ENCODE assay signal across 8 cellular contexts in genomic region chr7:117385340-117386124, GRCh38. TPM values are rescaled to one million over a fixed set of nuclear protein-coding genes. Genes with fewer than 3 reads are reported as not detected.
DNase-seq lines count a peak whose midpoint lies in the region; ATAC-seq, FAIRE-seq and TF ChIP-seq lines count a peak whose summit lies in the region.

No MANE protein-coding gene starts in this region.

- peak; percentile 88 for FAIRE-seq in GM12878 (lab: Jason Lieb, UNC)

- TF ChIP-seq CTCF in GM12878 (IDR thresholded peaks at IDR 0.05 in 2 of 3, conservative IDR thresholded peaks at IDR 0.05 in 1 of 3; ENCODE audit: control insufficient read depth in 2 of 3, extremely low read depth in 1 of 3, insufficient read depth in 1 of 3, low read depth in 3 of 3, low read length in 3 of 3) (peak; percentile 25 to 68 (median 46); a peak in 4 of 6 replicates), neural cell (IDR thresholded peaks at IDR 0.05; ENCODE audit: poor library complexity, severe bottlenecking) (peak; percentile 77), lower leg skin (IDR thresholded peaks at IDR 0.05) (no peak)

- in situ Hi-C loops in GM12878 (cut with MboI) = loop anchor here (5.0 kb wide), 1 partner anchor 173 kb away; no protein-coding TSS in a partner anchor

- no peak for TF ChIP-seq POLR2A in GM12878 (IDR thresholded peaks at IDR 0.05; ENCODE audit: low read depth, low read length)
- TF ChIP-seq POLR2A in lower leg skin (IDR thresholded peaks at IDR 0.05) = no peak

- H3K27ac ChIP-seq in GM12878 (ENCODE audit: control insufficient read depth, insufficient read depth) (no peak overlapping the region), neural cell (ENCODE audit: low read length) (no peak overlapping the region)

- H3K4me1 ChIP-seq in GM12878 (ENCODE audit: control insufficient read depth, insufficient read depth, low read length) = no peaks in the 10 kb centered on the region

- BruUV-seq in GM12878 (replicated peaks; lab: Mats Ljungman, UMichigan) = no TSS peak

- H3K9ac ChIP-seq in GM12878 (ENCODE audit: control insufficient read depth, insufficient read depth, low read length) (no peak overlapping the region), neural cell (ENCODE audit: low read length) (no peak overlapping the region)

- RAD21 ChIA-PET in GM12878 (lab: Charles Lee; ENCODE audit: unreplicated experiment) = interaction anchor here (0.7 to 4.8 kb wide), 16 partner anchors 37 to 401 kb away, joined by 3 to 51 read pairs (median 6); partner anchors contain the start of gene WNT2

- SMC1A ChIA-PET in GM12878 (lab: Charles Lee; ENCODE audit: uncharacterized antibody, unreplicated experiment) = interaction anchor here (0.6 to 4.9 kb wide), 31 partner anchors 8 to 770 kb away, joined by 3 to 109 read pairs (median 3); no protein-coding TSS in a partner anchor

- H4K20me1 ChIP-seq in GM12878 (ENCODE audit: control insufficient read depth, insufficient read depth) (no peaks in the 10 kb centered on the region), neural cell (ENCODE audit: insufficient read depth) (no peaks in the 10 kb centered on the region)

- peak; percentile 83 for ATAC-seq in GM19463 (IDR thresholded peaks at IDR 0.05; ENCODE audit: unreplicated experiment)
- peak; percentile 90 for ATAC-seq in GM12878

- intact Hi-C loops in GM12878 (cut with micrococcal nuclease; ENCODE audit: unreplicated experiment) (loop anchor here (1.0 to 5.0 kb wide), 5 partner anchors 73 to 453 kb away; no protein-coding TSS in a partner anchor), lower leg skin (cut with DNase I; ENCODE audit: low total_unique reads) (loop anchor here (5.0 kb wide), 1 partner anchor 527 kb away; no protein-coding TSS in a partner anchor)

- H2AFZ ChIP-seq in GM12878 (ENCODE audit: control insufficient read depth, low read depth, low read length) = peak overlapping the region; percentile 55
- H2AFZ ChIP-seq in neural cell (ENCODE audit: low read depth, low read length) = no peak overlapping the region

- H3K9me3 ChIP-seq in GM12878 (replicated peaks; ENCODE audit: control insufficient read depth, insufficient read depth, low read length) (no peaks in the 10 kb centered on the region), neural cell (ENCODE audit: low read length) (no peaks in the 10 kb centered on the region)

- TF ChIP-seq EP300 in GM12878 (IDR thresholded peaks at IDR 0.05; ENCODE audit: borderline replicate concordance in 1 of 2, control insufficient read depth in 1 of 2, low read depth in 2 of 2, low read length in 2 of 2) (no peak), neural cell (conservative IDR thresholded peaks at IDR 0.05; ENCODE audit: poor library complexity, severe bottlenecking) (no peak)

- H3K36me3 ChIP-seq in GM12878 (ENCODE audit: control insufficient read depth in 2 of 2, insufficient read depth in 2 of 2, low read length in 1 of 2) = no peaks in the 10 kb centered on the region
- no peaks in the 10 kb centered on the region for H3K36me3 ChIP-seq in neural cell (ENCODE audit: insufficient read depth, low read length)

- H3K4me2 ChIP-seq in GM12878 (ENCODE audit: control insufficient read depth, insufficient read depth) (0 out of 2 replicates have a peak overlapping the region, but pooled peaks have one; percentile 19), neural cell (ENCODE audit: low read length) (no peak overlapping the region)

- TF ChIP-seq RAD21 in GM12878 (IDR thresholded peaks at IDR 0.05; ENCODE audit: insufficient read depth, low read depth, low read length) (peak; percentile 75), neural cell (conservative IDR thresholded peaks at IDR 0.05) (peak; percentile 80)

- no peaks in the 10 kb centered on the region for H3K79me2 ChIP-seq in GM12878 (ENCODE audit: control insufficient read depth, insufficient read depth, low read length)
- no peaks in the 10 kb centered on the region for H3K79me2 ChIP-seq in neural cell (replicated peaks; ENCODE audit: insufficient read depth, low read length)

- CTCF ChIA-PET in GM12878 (lab: Yijun Ruan, JAX) = interaction anchor here (0.8 to 4.9 kb wide), 32 partner anchors 10 to 766 kb away, joined by 3 to 99 read pairs (median 6); no protein-coding TSS in a partner anchor

- 11% methylated on average over 7 of the region's 7 CpGs for WGBS in GM12878 (ENCODE audit: insufficient coverage, insufficient replicate concordance, low lambda C conversion rate, missing lambda C conversion rate)
- 53 to 55% methylated on average over 7 of the region's 7 CpGs for WGBS in lower leg skin, 2 donors

- DNase-seq in COR-L47 (lab: John Stamatoyannopoulos, UW) (peak; percentile 19), LHCN-M2 (ENCODE audit: low read depth) (peak; percentile 18), GM12878 (ENCODE audit: low read depth, low spot score) (no peak), DMS153 treated with DMSO at 0.1 percent for 48 hours (lab: John Stamatoyannopoulos, UW; ENCODE audit: unreplicated experiment) (no peak), SHP77 treated with DMSO at 0.1 percent for 48 hours (lab: John Stamatoyannopoulos, UW) (no peak), lower leg skin (ENCODE audit: low spot score in 2 of 2) (no peak)

- H3F3A ChIP-seq in neural cell (ENCODE audit: insufficient read depth, low read length, poor library complexity, severe bottlenecking) = no peaks in the 10 kb centered on the region

- H3K4me3 ChIP-seq in GM12878 (no peak overlapping the region), neural cell (ENCODE audit: low read length) (no peak overlapping the region), lower leg skin (ENCODE audit: low read depth, poor library complexity, severe bottlenecking) (no peak overlapping the region)

- H3K9me2 ChIP-seq in neural cell (ENCODE audit: insufficient read depth, low read length) = no peaks in the 10 kb centered on the region

- POLR2A ChIA-PET in GM12878 (lab: Charles Lee) = no interaction called here

- no peaks in the 10 kb centered on the region for H3K27me3 ChIP-seq in GM12878 (replicated peaks in 1 of 2; ENCODE audit: control insufficient read depth in 2 of 2, insufficient read depth in 2 of 2, low read length in 1 of 2)
- no peaks in the 10 kb centered on the region for H3K27me3 ChIP-seq in neural cell (ENCODE audit: insufficient read depth, low read depth, low read length)

TF ChIP-seq in neural cell, 6 proteins besides CTCF, POLR2A, EP300 and RAD21:
- no peak for TF ChIP-seq POLR2AphosphoS5 (IDR thresholded peaks at IDR 0.05)
- TF ChIP-seq SMC3 (conservative IDR thresholded peaks at IDR 0.05; ENCODE audit: poor library complexity) = peak; percentile 81

RNA-seq across cellular contexts. Expression of gene ASZ1, which starts 41.8 kb away (rescaled TPM):
- not detected in 2 replicates for total RNA-seq in LHCN-M2 (2014; rRNA removed)
- not detected for polyA plus RNA-seq in LHCN-M2 (2012)
- total RNA-seq in GM12878 (2013; cell fraction: nucleolus; rRNA removed) = not detected in 2 replicates
- total RNA-seq in GM12878 (2014; rRNA removed) = 0.06 TPM in 1 of 2 replicates, not detected in the other
- not detected in 2 replicates for total RNA-seq in GM12878 (2014; rRNA removed; fragmentation: Illumina TruSeq; extraction: Trizol)
- 0.11 TPM in 1 of 2 replicates, not detected in the other for total RNA-seq in GM12878 (2021)
- polyA plus RNA-seq in GM12878 (2011; ENCODE audit: low read depth) = not detected
- polyA plus RNA-seq in GM12878 (2011; rRNA removed) = not detected in 2 replicates
- polyA plus RNA-seq in GM12878 (2011; cell fraction: cytosol; rRNA removed) = not detected in 2 replicates
- not detected in 2 replicates for polyA plus RNA-seq in GM12878 (2011; cell fraction: nucleus; rRNA removed)
- polyA plus RNA-seq in GM12878 (2012) = not detected in 2 replicates
- 0.04 TPM in 1 of 2 replicates, not detected in the other for polyA plus RNA-seq in GM12878 (2014; fragmentation: Illumina TruSeq; extraction: Trizol)
- polyA plus RNA-seq in GM12878 (2014; fragmentation: Nextera tagmentation; extraction: Ambion mirVana) = under 1 TPM; 0.08 to 0.09 TPM
- 0.04 TPM in 1 of 2 replicates, not detected in the other for polyA plus RNA-seq in GM12878 (2014; rRNA removed)
- not detected for polyA plus RNA-seq in GM12878 (2016; fragmentation: Nextera tagmentation; extraction: Ambion mirVana)
- polyA minus RNA-seq in GM12878 (2011; rRNA and poly(A)+ RNA removed) = not detected in 2 replicates
- polyA minus RNA-seq in GM12878 (2011; cell fraction: cytosol; rRNA and poly(A)+ RNA removed) = not detected in 2 replicates
- not detected in 2 replicates for polyA minus RNA-seq in GM12878 (2011; cell fraction: nucleus; rRNA and poly(A)+ RNA removed)
- not detected in 2 replicates for polyA plus RNA-seq in neural cell
- not detected in 2 replicates for polyA minus RNA-seq in neural cell
- total RNA-seq in lower leg skin = not detected

Comparison
In these comparisons a context has a peak if more than half of its experiments do, and no peak if none do; other contexts are left out.
1. DNase-seq: peak in COR-L47 (single experiment) and LHCN-M2 (single experiment); none in GM12878 (single experiment), DMS153 treated with DMSO at 0.1 percent for 48 hours (single experiment), SHP77 treated with DMSO at 0.1 percent for 48 hours (single experiment) and lower leg skin (0 of 2).
2. CTCF ChIP-seq: peak in GM12878 (3 of 3) and neural cell (single experiment); none in lower leg skin (0 of 3).